ENCODE assay signal across 13 cellular contexts in genomic region chr1:235932090-235932510, GRCh38.
DNase-seq lines count a peak whose midpoint lies in the region; ATAC-seq, FAIRE-seq and TF ChIP-seq lines count a peak whose summit lies in the region.
"Had no signal": no experiment of that assay in that cellular context is flagged by ENCODE, and none has a peak within 500 bp of the region (broad histone marks: within the 10 kb centered on the region; RNA-seq: fewer than 3 reads in every experiment).

No MANE protein-coding gene starts in this region.

- peak overlapping the region; percentile 85 for H3K4me2 ChIP-seq in mammary epithelial cell (ENCODE audit: insufficient read depth, low read depth, low read length)

- no peaks in the 10 kb centered on the region for H4K20me1 ChIP-seq in mammary epithelial cell (ENCODE audit: insufficient read depth, low read length)

- no TSS peak for BruUV-seq in mammary epithelial cell (replicated peaks; lab: Mats Ljungman, UMichigan)

- CTCF ChIA-PET in mammary epithelial cell (lab: Charles Lee; ENCODE audit: low non-redundant PET): no interaction called here

- H3K4me3 ChIP-seq in mammary epithelial cell (replicated peaks in 1 of 3; ENCODE audit: insufficient read depth in 1 of 3, low read depth in 2 of 3, low read length in 3 of 3): no peak overlapping the region

- no peak for FAIRE-seq in RCC 7860 (lab: Jason Lieb, UNC)
- FAIRE-seq: astrocyte, GM19239 had no signal

- peak in 1 of 2 donors; percentile 5 for TF ChIP-seq CTCF in mammary epithelial cell (conservative IDR thresholded peaks at IDR 0.05 in 1 of 2, IDR thresholded peaks at IDR 0.05 in 1 of 2; ENCODE audit: extremely low read depth in 1 of 2, insufficient read depth in 1 of 2, low read depth in 1 of 2, low read length in 2 of 2)

- WGBS in mammary epithelial cell (ENCODE audit: low coverage, missing lambda C conversion rate): 2% methylated on average over 8 of the region's 8 CpGs

- H2AFZ ChIP-seq in mammary epithelial cell (ENCODE audit: low read depth, low read length): peak overlapping the region; percentile 53

- dilution Hi-C loops in mammary epithelial cell (cut with HindIII; ENCODE audit: low sequenced_read_pairs): loop anchor here (5.0 kb wide), 2 partner anchors 60 to 65 kb away; partner anchors contain the start of gene LYST

- no peak for TF ChIP-seq POLR2A in GM18505 (IDR thresholded peaks at IDR 0.05; ENCODE audit: borderline replicate concordance, extremely low read depth, insufficient read depth, insufficient read length)

- no peaks in the 10 kb centered on the region for H3K36me3 ChIP-seq in mammary epithelial cell (ENCODE audit: insufficient read depth, low read length)

- peaks cover 33% of the 10 kb centered on the region for H3K4me1 ChIP-seq in mammary epithelial cell (ENCODE audit: insufficient read depth, low read length)

- in situ Hi-C loops in mammary epithelial cell (cut with MboI; ENCODE audit: low sequenced_read_pairs in 2 of 2): no loop called here

- H3K9me3 ChIP-seq in mammary epithelial cell (replicated peaks; ENCODE audit: insufficient read depth, low read length): no peaks in the 10 kb centered on the region

- ATAC-seq in GM21717 (IDR thresholded peaks at IDR 0.05; ENCODE audit: unreplicated experiment) (peak; percentile 49), GM18505 (IDR thresholded peaks at IDR 0.05; ENCODE audit: unreplicated experiment) (no peak), GM19455 (IDR thresholded peaks at IDR 0.05; ENCODE audit: unreplicated experiment) (no peak)
- peak; percentile 49 for ATAC-seq in stimulated activated naive CD8-positive, alpha-beta T cell treated with anti-CD3 and anti-CD28 coated beads, Interleukin-15, Interleukin-2, amounts not matched to agents 100 U/mL and 50 U/mL, for 24 hours
- ATAC-seq: SK-N-SH treated with all-trans-retinoic acid at 6 μM for 48 hours had no signal

- peak overlapping the region; percentile 30 for H3K9ac ChIP-seq in mammary epithelial cell (ENCODE audit: insufficient read depth, low read length)

- no peaks in the 10 kb centered on the region for H3K79me2 ChIP-seq in mammary epithelial cell (ENCODE audit: insufficient read depth, low read length)

- intact Hi-C loops in mammary epithelial cell (cut with micrococcal nuclease): loop anchor here (2.0 kb wide), 1 partner anchor 23 kb away; no protein-coding TSS in a partner anchor

- no peaks in the 10 kb centered on the region for H3K27me3 ChIP-seq in mammary epithelial cell (ENCODE audit: insufficient read depth, low read length)

- peak; percentile 60 for DNase-seq in NAMALWA (ENCODE audit: low spot score)
- DNase-seq in mammary epithelial cell: peak; percentile 86
- no peak for DNase-seq in stimulated activated naive CD8-positive, alpha-beta T cell treated with anti-CD3 and anti-CD28 coated beads, Interleukin-15, Interleukin-2, amounts not matched to agents 100 U/mL and 50 U/mL, for 24 hours
- DNase-seq in GM19238 (ENCODE audit: insufficient read length, low spot score): no peak
- DNase-seq in RCC 7860 (ENCODE audit: low spot score): no peak
- DNase-seq: erythroblast, NCI-H146 had no signal

- H3K27ac ChIP-seq in mammary epithelial cell (ENCODE audit: insufficient read depth, low read depth, low read length): peak overlapping the region; percentile 78

Comparison
In these comparisons a context has a peak if more than half of its experiments do, and no peak if none do; other contexts are left out.
1. ATAC-seq: peak in GM21717 (single experiment) and stimulated activated naive CD8-positive, alpha-beta T cell treated with anti-CD3 and anti-CD28 coated beads, Interleukin-15, Interleukin-2, amounts not matched to agents 100 U/mL and 50 U/mL, for 24 hours (single experiment); none in GM18505 (single experiment) and GM19455 (single experiment).
2. DNase-seq: peak in NAMALWA (single experiment) and mammary epithelial cell (single experiment); none in stimulated activated naive CD8-positive, alpha-beta T cell treated with anti-CD3 and anti-CD28 coated beads, Interleukin-15, Interleukin-2, amounts not matched to agents 100 U/mL and 50 U/mL, for 24 hours (single experiment), GM19238 (single experiment) and RCC 7860 (single experiment).